9 cellular contexts compared by ENCODE assay signal in the genomic region with DNA sequence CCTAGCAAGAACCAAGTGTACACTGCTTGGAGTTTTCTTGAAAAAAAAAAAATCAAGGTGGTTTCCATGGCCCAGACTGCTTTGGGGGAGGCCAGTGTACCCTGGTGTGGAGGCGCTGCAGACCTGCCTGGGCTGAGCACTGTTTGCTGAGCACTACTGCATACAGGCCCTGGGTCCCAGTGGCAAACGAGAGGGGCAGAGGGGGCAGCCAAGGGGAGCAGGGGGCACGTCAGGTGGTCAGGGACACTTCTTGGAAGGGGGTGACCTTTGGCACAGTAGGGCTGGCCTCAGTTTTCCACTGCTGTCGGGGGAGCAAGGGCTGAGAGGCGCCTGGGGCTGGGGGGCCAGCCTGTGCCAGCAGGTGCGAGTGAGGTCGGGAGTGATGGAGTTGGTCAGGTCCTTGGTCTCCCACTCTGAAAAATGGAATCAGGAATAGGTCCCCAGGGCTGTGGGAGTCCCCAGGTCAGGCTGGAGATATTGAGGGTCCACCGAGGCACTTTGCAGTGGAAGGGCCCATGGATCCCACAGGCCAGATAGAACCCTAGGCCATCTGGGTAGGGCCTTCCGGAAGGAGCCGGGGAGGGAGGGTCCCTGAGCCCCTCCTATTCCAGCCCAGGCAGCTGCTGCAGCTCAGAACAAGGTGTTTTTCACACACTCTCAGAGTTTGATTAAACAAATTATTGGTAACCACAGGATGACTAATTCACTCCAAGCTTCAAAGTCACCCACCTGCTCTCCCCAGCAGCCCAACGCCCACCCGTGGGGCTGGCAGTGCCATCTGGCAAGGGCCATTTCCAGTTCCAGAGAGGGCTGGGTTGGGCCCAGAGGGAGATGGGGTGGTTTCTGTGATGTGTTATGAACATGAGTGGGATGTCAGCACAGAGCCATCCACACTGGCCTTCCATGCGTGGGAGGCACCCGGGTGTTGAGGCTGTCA. TPM values are rescaled to one million over a fixed set of nuclear protein-coding genes. Genes with fewer than 3 reads are reported as not detected.
DNase-seq lines count a peak whose midpoint lies in the region; ATAC-seq, FAIRE-seq and TF ChIP-seq lines count a peak whose summit lies in the region.
"Had no signal": no experiment of that assay in that cellular context is flagged by ENCODE, and none has a peak within 500 bp of the region (broad histone marks: within the 10 kb centered on the region; RNA-seq: fewer than 3 reads in every experiment).

No MANE protein-coding gene starts in this region.

- H3K4me3 Mint-ChIP-seq in activated CD8-positive, alpha-beta T cell treated with anti-CD3 and anti-CD28 coated beads, Interleukin-2, amount 10 ng/mL, durations not matched to agents 7 days and 5 days, result peak overlapping the region; percentile 78

- peak overlapping the region; percentile 71 for H3K4me3 ChIP-seq in fibroblast of the aortic adventitia (ENCODE audit: low read depth, low read length)

- H3K9me3 Mint-ChIP-seq in activated CD8-positive, alpha-beta T cell treated with anti-CD3 and anti-CD28 coated beads, Interleukin-2, amount 10 ng/mL, durations not matched to agents 7 days and 5 days (ENCODE audit: insufficient read depth), result no peaks in the 10 kb centered on the region

- peaks cover 2% of the 10 kb centered on the region for H3K36me3 Mint-ChIP-seq in activated CD8-positive, alpha-beta T cell treated with anti-CD3 and anti-CD28 coated beads, Interleukin-2, amount 10 ng/mL, durations not matched to agents 7 days and 5 days (ENCODE audit: low read depth)

- no peaks in the 10 kb centered on the region for H3K27me3 Mint-ChIP-seq in activated CD8-positive, alpha-beta T cell treated with anti-CD3 and anti-CD28 coated beads, Interleukin-2, amount 10 ng/mL, durations not matched to agents 7 days and 5 days (ENCODE audit: low read depth)

- H3K27ac Mint-ChIP-seq in activated CD8-positive, alpha-beta T cell treated with anti-CD3 and anti-CD28 coated beads, Interleukin-2, amount 10 ng/mL, durations not matched to agents 7 days and 5 days, result peak overlapping the region; percentile 86

- peak; percentile 69 for DNase-seq in DMS 273 (lab: John Stamatoyannopoulos, UW; ENCODE audit: unreplicated experiment)
- no peak for DNase-seq in DMS 273 treated with DMSO at 0.1 percent for 48 hours (lab: John Stamatoyannopoulos, UW)
- DNase-seq in activated CD8-positive, alpha-beta T cell treated with anti-CD3 and anti-CD28 coated beads, Interleukin-2, amount 10 ng/mL, durations not matched to agents 7 days and 5 days, result peak; percentile 41
- no peak for DNase-seq in fibroblast of the aortic adventitia (ENCODE audit: low read depth)
- peak; percentile 75 for DNase-seq in stimulated activated CD4-positive, alpha-beta T cell treated with anti-CD3 and anti-CD28 coated beads, Interleukin-1b, Interleukin-23, amount 100 ng/mL, for 48 hours
- DNase-seq in HEK293T (ENCODE audit: extremely low spot score), result no peak
- DNase-seq in GM19239 (ENCODE audit: insufficient read length, low spot score), result no peak
- no peak for DNase-seq in AG08396 (ENCODE audit: low spot score)

- POLR2A ChIA-PET in activated CD8-positive, alpha-beta T cell treated with anti-CD3 and anti-CD28 coated beads, Interleukin-2, amount 10 ng/mL, durations not matched to agents 7 days and 5 days (lab: Charles Lee), result interaction anchor here (1.0 to 1.7 kb wide), 2 partner anchors 10 to 186 kb away, joined by 3 to 5 read pairs; no protein-coding TSS in a partner anchor
- POLR2A ChIA-PET in HEK293T (lab: Yijun Ruan, JAX), result no interaction called here

- H3K4me1 Mint-ChIP-seq in activated CD8-positive, alpha-beta T cell treated with anti-CD3 and anti-CD28 coated beads, Interleukin-2, amount 10 ng/mL, durations not matched to agents 7 days and 5 days (ENCODE audit: low read depth), result peaks cover 45% of the 10 kb centered on the region

- no peak for TF ChIP-seq CTCF in fibroblast of the aortic adventitia (IDR thresholded peaks at IDR 0.05; ENCODE audit: insufficient read depth, low read length)

- CTCF ChIA-PET in activated CD8-positive, alpha-beta T cell treated with anti-CD3 and anti-CD28 coated beads, Interleukin-2, amount 10 ng/mL, durations not matched to agents 7 days and 5 days (lab: Charles Lee), result no interaction called here
- CTCF ChIA-PET in HEK293T (lab: Yijun Ruan, JAX), result interaction anchor here (0.7 kb wide), 1 partner anchor 400 kb away, joined by 3 read pairs; the partner anchor contains the start of gene GALNS

- no peak for FAIRE-seq in GM19239 (lab: Jason Lieb, UNC)
- FAIRE-seq: A204.1 had no signal

- ATAC-seq in activated CD8-positive, alpha-beta T cell treated with anti-CD3 and anti-CD28 coated beads, Interleukin-2, amount 10 ng/mL, durations not matched to agents 7 days and 5 days, result no peak

TF ChIP-seq in HEK293T, 16 proteins besides CTCF, POLR2A, EP300 and RAD21:
- no peak for TF ChIP-seq ELF4 (IDR thresholded peaks at IDR 0.05)
- no peak for TF ChIP-seq ARNT (IDR thresholded peaks at IDR 0.05)
- TF ChIP-seq SP1 (IDR thresholded peaks at IDR 0.05), result no peak
- TF ChIP-seq SUZ12 (IDR thresholded peaks at IDR 0.05), result no peak
- TF ChIP-seq HDGF (IDR thresholded peaks at IDR 0.05; ENCODE audit: borderline replicate concordance), result no peak
- TF ChIP-seq ZNF384 (IDR thresholded peaks at IDR 0.05), result no peak
- no peak for TF ChIP-seq LEF1 (IDR thresholded peaks at IDR 0.05; ENCODE audit: borderline replicate concordance)
- no peak for TF ChIP-seq BHLHE40 (IDR thresholded peaks at IDR 0.05; ENCODE audit: borderline replicate concordance)
- no peak for TF ChIP-seq FOXK2 (IDR thresholded peaks at IDR 0.05)
- TF ChIP-seq NFRKB (IDR thresholded peaks at IDR 0.05), result no peak
- no peak for TF ChIP-seq FOXM1 (IDR thresholded peaks at IDR 0.05; ENCODE audit: borderline replicate concordance)
- TF ChIP-seq CTBP1 (IDR thresholded peaks at IDR 0.05; ENCODE audit: borderline replicate concordance), result no peak
- TF ChIP-seq PKNOX1 (IDR thresholded peaks at IDR 0.05), result no peak
- TF ChIP-seq L3MBTL2 (conservative IDR thresholded peaks at IDR 0.05), result no peak
- TF ChIP-seq FOXA1 (IDR thresholded peaks at IDR 0.05), result no peak
- TF ChIP-seq TARDBP (IDR thresholded peaks at IDR 0.05), result no peak

RNA-seq across cellular contexts. Expression of gene ZFPM1, which starts 3.5 kb away (rescaled TPM):
- 10 to 100 TPM; 15.8 to 19.3 TPM for total RNA-seq in activated CD8-positive, alpha-beta T cell treated with anti-CD3 and anti-CD28 coated beads, Interleukin-2, amount 10 ng/mL, durations not matched to agents 7 days and 5 days
- 4.2 and 5.2 TPM in 2 replicates for total RNA-seq in fibroblast of the aortic adventitia (ENCODE audit: low replicate concordance)

Comparison
In these comparisons a context has a peak if more than half of its experiments do, and no peak if none do; other contexts are left out.
1. DNase-seq: peak in DMS 273 (single experiment), activated CD8-positive, alpha-beta T cell treated with anti-CD3 and anti-CD28 coated beads, Interleukin-2, amount 10 ng/mL, durations not matched to agents 7 days and 5 days (single experiment) and stimulated activated CD4-positive, alpha-beta T cell treated with anti-CD3 and anti-CD28 coated beads, Interleukin-1b, Interleukin-23, amount 100 ng/mL, for 48 hours (single experiment); none in DMS 273 treated with DMSO at 0.1 percent for 48 hours (single experiment), fibroblast of the aortic adventitia (single experiment), HEK293T (single experiment), GM19239 (single experiment) and AG08396 (single experiment).